22 cellular contexts compared by ENCODE assay signal in the genomic region with DNA sequence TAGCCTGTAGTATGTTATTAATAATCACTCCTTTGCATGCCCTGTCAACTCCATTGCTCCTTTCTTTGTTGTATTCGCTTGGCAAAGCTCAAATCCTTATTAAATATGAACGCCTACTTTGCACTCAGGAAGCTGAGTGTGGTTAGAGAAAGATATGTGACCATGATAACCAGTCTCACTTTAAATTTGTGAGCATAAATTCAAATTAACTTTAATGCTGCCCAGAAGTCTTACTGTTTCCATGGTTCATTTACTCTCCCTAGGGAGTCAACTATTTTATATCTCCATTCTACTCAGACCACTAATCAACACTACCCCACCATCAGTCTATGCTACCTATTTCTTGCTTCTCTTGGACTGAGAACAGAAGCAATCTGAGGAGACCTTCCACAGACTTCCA. TPM values are rescaled to one million over a fixed set of nuclear protein-coding genes. Genes with fewer than 3 reads are reported as not detected.
"Had no signal": no experiment of that assay in that cellular context is flagged by ENCODE, and none has a peak within 500 bp of the region (broad histone marks: within the 10 kb centered on the region; RNA-seq: fewer than 3 reads in every experiment).

No MANE protein-coding gene starts in this region.

- ATAC-seq: foreskin keratinocyte, left ventricle myocardium superior, psoas muscle had no signal

- H3K79me2 ChIP-seq: hepatocyte had no signal

- H3K4me3 Mint-ChIP-seq: dendritic cell treated with granulocyte-macrophage colony-stimulating factor and Interleukin-4, amounts not matched to agents 40 ng/mL and 50 ng/mL, for 4 days; naive B cell had no signal

- H3K4me1 Mint-ChIP-seq: naive B cell had no signal

- H3K4me1 ChIP-seq: foreskin keratinocyte, psoas muscle, sigmoid colon, stomach, transverse colon had no signal

- H3K36me3 Mint-ChIP-seq: naive B cell had no signal

- DNase-seq: cerebellar nuclear complex; foreskin keratinocyte; left ventricle myocardium superior; mesenchymal stem cell; midbrain; naive B cell; psoas muscle; sigmoid colon; stimulated activated CD4-positive, alpha-beta T cell treated with anti-CD3 and anti-CD28 coated beads, Interleukin-12 subunit alpha, Interleukin-12 subunit beta, amount 100 ng/mL, for 4 hours; stimulated activated naive CD4-positive, alpha-beta T cell; stomach; substantia nigra; transverse colon had no signal

- H3K27ac Mint-ChIP-seq: dendritic cell treated with granulocyte-macrophage colony-stimulating factor and Interleukin-4, amounts not matched to agents 40 ng/mL and 50 ng/mL, for 4 days had no signal

- H3K36me3 ChIP-seq: neutrophil, sigmoid colon, stomach, thoracic aorta, transverse colon had no signal

- H3K27ac ChIP-seq: foreskin keratinocyte, hepatocyte, neutrophil, psoas muscle, sigmoid colon, skin epidermis, stomach, thoracic aorta, transverse colon had no signal

- H3K4me2 ChIP-seq: hepatocyte had no signal

- H3K9me3 ChIP-seq: neutrophil, psoas muscle, sigmoid colon, thoracic aorta, transverse colon had no signal

- H2AFZ ChIP-seq: hepatocyte had no signal

- H3K9me3 Mint-ChIP-seq: dendritic cell treated with granulocyte-macrophage colony-stimulating factor and Interleukin-4, amounts not matched to agents 40 ng/mL and 50 ng/mL, for 4 days had no signal

- H3K27me3 ChIP-seq: foreskin keratinocyte, hepatocyte, neutrophil, sigmoid colon had no signal

- H3K4me3 ChIP-seq: hepatocyte, lung, psoas muscle, sigmoid colon, skin epidermis, stomach, thoracic aorta, transverse colon had no signal

RNA-seq across cellular contexts. Expression of a gene that starts 57.6 kb away (rescaled TPM):
- total RNA-seq: epithelial cell of proximal tubule, hepatocyte, left ventricle myocardium superior, lung, psoas muscle, sigmoid colon, stomach, thoracic aorta, transverse colon, ureter had no signal
- polyA plus RNA-seq: foreskin keratinocyte, hepatocyte, neural cell, psoas muscle, stomach had no signal
